In the genomic region with DNA sequence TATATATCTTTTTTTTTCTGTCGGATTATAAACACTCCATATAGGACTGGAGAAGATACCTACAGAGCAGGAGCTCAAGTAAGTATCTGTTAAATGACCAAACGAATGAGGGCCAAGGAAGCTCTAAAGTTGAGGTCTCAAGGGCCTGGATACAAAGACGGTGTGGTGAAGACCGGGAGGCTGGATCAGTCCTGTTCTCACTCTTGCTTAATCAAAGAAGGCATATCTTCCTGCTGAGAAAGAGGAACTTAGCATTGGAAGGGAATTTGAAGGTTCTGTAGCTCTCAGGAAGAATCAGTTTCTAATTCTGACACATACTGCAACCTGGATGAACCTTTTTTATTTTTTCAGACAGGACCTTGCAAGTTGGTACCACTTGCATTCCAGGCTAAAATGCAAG, we compare ENCODE assay signal across 1 cellular context.
TF ChIP-seq lines count a peak whose summit lies in the region.

No MANE protein-coding gene starts in this region.

TF ChIP-seq in GM12878, 131 proteins besides CTCF, POLR2A, EP300 and RAD21:
- TF ChIP-seq, protein P1, sequence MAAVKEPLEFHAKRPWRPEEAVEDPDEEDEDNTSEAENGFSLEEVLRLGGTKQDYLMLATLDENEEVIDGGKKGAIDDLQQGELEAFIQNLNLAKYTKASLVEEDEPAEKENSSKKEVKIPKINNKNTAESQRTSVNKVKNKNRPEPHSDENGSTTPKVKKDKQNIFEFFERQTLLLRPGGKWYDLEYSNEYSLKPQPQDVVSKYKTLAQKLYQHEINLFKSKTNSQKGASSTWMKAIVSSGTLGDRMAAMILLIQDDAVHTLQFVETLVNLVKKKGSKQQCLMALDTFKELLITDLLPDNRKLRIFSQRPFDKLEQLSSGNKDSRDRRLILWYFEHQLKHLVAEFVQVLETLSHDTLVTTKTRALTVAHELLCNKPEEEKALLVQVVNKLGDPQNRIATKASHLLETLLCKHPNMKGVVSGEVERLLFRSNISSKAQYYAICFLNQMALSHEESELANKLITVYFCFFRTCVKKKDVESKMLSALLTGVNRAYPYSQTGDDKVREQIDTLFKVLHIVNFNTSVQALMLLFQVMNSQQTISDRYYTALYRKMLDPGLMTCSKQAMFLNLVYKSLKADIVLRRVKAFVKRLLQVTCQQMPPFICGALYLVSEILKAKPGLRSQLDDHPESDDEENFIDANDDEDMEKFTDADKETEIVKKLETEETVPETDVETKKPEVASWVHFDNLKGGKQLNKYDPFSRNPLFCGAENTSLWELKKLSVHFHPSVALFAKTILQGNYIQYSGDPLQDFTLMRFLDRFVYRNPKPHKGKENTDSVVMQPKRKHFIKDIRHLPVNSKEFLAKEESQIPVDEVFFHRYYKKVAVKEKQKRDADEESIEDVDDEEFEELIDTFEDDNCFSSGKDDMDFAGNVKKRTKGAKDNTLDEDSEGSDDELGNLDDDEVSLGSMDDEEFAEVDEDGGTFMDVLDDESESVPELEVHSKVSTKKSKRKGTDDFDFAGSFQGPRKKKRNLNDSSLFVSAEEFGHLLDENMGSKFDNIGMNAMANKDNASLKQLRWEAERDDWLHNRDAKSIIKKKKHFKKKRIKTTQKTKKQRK (IDR thresholded peaks at IDR 0.05; ENCODE audit: low read depth, low read length): no peak
- TF ChIP-seq, protein P2, sequence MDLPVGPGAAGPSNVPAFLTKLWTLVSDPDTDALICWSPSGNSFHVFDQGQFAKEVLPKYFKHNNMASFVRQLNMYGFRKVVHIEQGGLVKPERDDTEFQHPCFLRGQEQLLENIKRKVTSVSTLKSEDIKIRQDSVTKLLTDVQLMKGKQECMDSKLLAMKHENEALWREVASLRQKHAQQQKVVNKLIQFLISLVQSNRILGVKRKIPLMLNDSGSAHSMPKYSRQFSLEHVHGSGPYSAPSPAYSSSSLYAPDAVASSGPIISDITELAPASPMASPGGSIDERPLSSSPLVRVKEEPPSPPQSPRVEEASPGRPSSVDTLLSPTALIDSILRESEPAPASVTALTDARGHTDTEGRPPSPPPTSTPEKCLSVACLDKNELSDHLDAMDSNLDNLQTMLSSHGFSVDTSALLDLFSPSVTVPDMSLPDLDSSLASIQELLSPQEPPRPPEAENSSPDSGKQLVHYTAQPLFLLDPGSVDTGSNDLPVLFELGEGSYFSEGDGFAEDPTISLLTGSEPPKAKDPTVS (IDR thresholded peaks at IDR 0.05; ENCODE audit: low read depth, low read length): no peak
- TF ChIP-seq, protein P3, sequence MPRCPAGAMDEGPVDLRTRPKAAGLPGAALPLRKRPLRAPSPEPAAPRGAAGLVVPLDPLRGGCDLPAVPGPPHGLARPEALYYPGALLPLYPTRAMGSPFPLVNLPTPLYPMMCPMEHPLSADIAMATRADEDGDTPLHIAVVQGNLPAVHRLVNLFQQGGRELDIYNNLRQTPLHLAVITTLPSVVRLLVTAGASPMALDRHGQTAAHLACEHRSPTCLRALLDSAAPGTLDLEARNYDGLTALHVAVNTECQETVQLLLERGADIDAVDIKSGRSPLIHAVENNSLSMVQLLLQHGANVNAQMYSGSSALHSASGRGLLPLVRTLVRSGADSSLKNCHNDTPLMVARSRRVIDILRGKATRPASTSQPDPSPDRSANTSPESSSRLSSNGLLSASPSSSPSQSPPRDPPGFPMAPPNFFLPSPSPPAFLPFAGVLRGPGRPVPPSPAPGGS (IDR thresholded peaks at IDR 0.05; ENCODE audit: borderline replicate concordance, insufficient read depth, low read depth, low read length, poor library complexity, severe bottlenecking): no peak
- TF ChIP-seq ETV6 (conservative IDR thresholded peaks at IDR 0.05 in 1 of 2, IDR thresholded peaks at IDR 0.05 in 1 of 2; ENCODE audit: borderline replicate concordance in 1 of 2, low read depth in 1 of 2): no peak
- no peak for TF ChIP-seq GABPA (IDR thresholded peaks at IDR 0.05; ENCODE audit: low read depth)
- no peak for TF ChIP-seq KLF5 (IDR thresholded peaks at IDR 0.05; ENCODE audit: partially characterized antibody)
- TF ChIP-seq BCL11A (IDR thresholded peaks at IDR 0.05; ENCODE audit: low read depth, low read length): no peak
- TF ChIP-seq, protein P4, sequence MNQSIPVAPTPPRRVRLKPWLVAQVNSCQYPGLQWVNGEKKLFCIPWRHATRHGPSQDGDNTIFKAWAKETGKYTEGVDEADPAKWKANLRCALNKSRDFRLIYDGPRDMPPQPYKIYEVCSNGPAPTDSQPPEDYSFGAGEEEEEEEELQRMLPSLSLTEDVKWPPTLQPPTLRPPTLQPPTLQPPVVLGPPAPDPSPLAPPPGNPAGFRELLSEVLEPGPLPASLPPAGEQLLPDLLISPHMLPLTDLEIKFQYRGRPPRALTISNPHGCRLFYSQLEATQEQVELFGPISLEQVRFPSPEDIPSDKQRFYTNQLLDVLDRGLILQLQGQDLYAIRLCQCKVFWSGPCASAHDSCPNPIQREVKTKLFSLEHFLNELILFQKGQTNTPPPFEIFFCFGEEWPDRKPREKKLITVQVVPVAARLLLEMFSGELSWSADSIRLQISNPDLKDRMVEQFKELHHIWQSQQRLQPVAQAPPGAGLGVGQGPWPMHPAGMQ (IDR thresholded peaks at IDR 0.05; ENCODE audit: borderline replicate concordance): no peak
- no peak for TF ChIP-seq GATAD2B (conservative IDR thresholded peaks at IDR 0.05; ENCODE audit: low read depth)
- TF ChIP-seq NBN (IDR thresholded peaks at IDR 0.05): no peak
- TF ChIP-seq CBFB (IDR thresholded peaks at IDR 0.05; ENCODE audit: low read depth): no peak
- TF ChIP-seq EZH2 (IDR thresholded peaks at IDR 0.05; ENCODE audit: borderline replicate concordance, control insufficient read depth, low read depth, low read length): no peak
- TF ChIP-seq CHD4 (IDR thresholded peaks at IDR 0.05): no peak
- TF ChIP-seq, protein P5, sequence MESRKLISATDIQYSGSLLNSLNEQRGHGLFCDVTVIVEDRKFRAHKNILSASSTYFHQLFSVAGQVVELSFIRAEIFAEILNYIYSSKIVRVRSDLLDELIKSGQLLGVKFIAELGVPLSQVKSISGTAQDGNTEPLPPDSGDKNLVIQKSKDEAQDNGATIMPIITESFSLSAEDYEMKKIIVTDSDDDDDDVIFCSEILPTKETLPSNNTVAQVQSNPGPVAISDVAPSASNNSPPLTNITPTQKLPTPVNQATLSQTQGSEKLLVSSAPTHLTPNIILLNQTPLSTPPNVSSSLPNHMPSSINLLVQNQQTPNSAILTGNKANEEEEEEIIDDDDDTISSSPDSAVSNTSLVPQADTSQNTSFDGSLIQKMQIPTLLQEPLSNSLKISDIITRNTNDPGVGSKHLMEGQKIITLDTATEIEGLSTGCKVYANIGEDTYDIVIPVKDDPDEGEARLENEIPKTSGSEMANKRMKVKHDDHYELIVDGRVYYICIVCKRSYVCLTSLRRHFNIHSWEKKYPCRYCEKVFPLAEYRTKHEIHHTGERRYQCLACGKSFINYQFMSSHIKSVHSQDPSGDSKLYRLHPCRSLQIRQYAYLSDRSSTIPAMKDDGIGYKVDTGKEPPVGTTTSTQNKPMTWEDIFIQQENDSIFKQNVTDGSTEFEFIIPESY (IDR thresholded peaks at IDR 0.05): no peak
- TF ChIP-seq SREBF1 (IDR thresholded peaks at IDR 0.05; ENCODE audit: low read length): no peak
- no peak for TF ChIP-seq LARP7 (IDR thresholded peaks at IDR 0.05)
- TF ChIP-seq YBX1 (IDR thresholded peaks at IDR 0.05): no peak
